In the genomic region with DNA sequence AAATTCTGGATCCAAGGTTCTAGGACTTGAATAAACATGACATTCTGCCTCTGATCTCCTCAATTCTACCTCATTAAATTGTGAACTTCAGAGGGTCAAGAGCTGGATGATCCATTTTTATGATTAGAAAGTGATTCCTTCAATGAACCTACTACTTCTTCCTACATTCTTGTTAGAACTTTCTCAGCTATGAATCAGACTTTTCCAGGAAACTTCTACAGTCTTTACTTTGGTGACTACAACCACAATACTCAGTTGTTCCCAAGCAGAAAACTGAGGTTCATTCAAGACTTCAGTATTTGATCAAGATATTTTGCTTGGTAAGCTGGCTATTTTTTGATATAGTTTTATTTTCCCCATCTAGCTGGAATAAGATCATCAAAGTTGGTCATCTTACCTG, we compare ENCODE assay signal across 21 cellular contexts. TPM values are rescaled to one million over a fixed set of nuclear protein-coding genes. Genes with fewer than 3 reads are reported as not detected.
DNase-seq lines count a peak whose midpoint lies in the region; ATAC-seq, FAIRE-seq and TF ChIP-seq lines count a peak whose summit lies in the region.
"Had no signal": no experiment of that assay in that cellular context is flagged by ENCODE, and none has a peak within 500 bp of the region (broad histone marks: within the 10 kb centered on the region; RNA-seq: fewer than 3 reads in every experiment).

No MANE protein-coding gene starts in this region.

- H3K27me3 Mint-ChIP-seq in activated CD8-positive, alpha-beta T cell treated with anti-CD3 and anti-CD28 coated beads for 36 hours = no peaks in the 10 kb centered on the region
- H3K27me3 Mint-ChIP-seq in activated CD8-positive, alpha-beta T cell treated with anti-CD3 and anti-CD28 coated beads, Interleukin-2, amount 10 ng/mL, durations not matched to agents 7 days and 5 days (ENCODE audit: low read depth) = no peaks in the 10 kb centered on the region
- H3K27me3 Mint-ChIP-seq in natural killer cell (ENCODE audit: low read depth in 2 of 2) = no peaks in the 10 kb centered on the region

- H3K9ac ChIP-seq in GM23248 (no peak overlapping the region), K562 (ENCODE audit: insufficient read depth in 1 of 2, low read depth in 2 of 2, low read length in 2 of 2) (no peak overlapping the region)
- H3K9ac ChIP-seq: BLaER1 treated with 17β-estradiol and CSF1 and Interleukin-3, amounts not matched to agents 10 nM and 100 nM; neural progenitor cell had no signal

- TF ChIP-seq RAD21 in K562 (CRISPR knock-in tag; conservative IDR thresholded peaks at IDR 0.05 in 1 of 2, IDR thresholded peaks at IDR 0.05 in 1 of 2) = no peak

- H3K4me2 ChIP-seq in GM23248 (ENCODE audit: unreplicated experiment) (peak overlapping the region; percentile 25), K562 (ENCODE audit: insufficient read depth, low read length) (no peak overlapping the region)
- H3K4me2 ChIP-seq: BLaER1 treated with 17β-estradiol and CSF1 and Interleukin-3, amounts not matched to agents 10 nM and 100 nM; hepatocyte; neural progenitor cell had no signal

- intact Hi-C loops in activated CD8-positive, alpha-beta T cell treated with anti-CD3 and anti-CD28 coated beads for 36 hours (cut with micrococcal nuclease) = loop anchor here (10.0 kb wide), 2 partner anchors 203 to 253 kb away; no protein-coding TSS in a partner anchor
- intact Hi-C loops in K562 (cut with micrococcal nuclease) (loop anchor here (10.0 kb wide), 2 partner anchors 153 to 183 kb away; no protein-coding TSS in a partner anchor), natural killer cell (cut with micrococcal nuclease) (loop anchor here (5.0 to 10.0 kb wide), 3 partner anchors 133 to 765 kb away; no protein-coding TSS in a partner anchor)

- no TSS peak for BruUV-seq in K562 (replicated peaks; lab: Mats Ljungman, UMichigan)

- H3K4me1 Mint-ChIP-seq in activated CD8-positive, alpha-beta T cell treated with anti-CD3 and anti-CD28 coated beads for 36 hours (ENCODE audit: low read depth) = peaks cover 90% of the 10 kb centered on the region
- peaks cover 98% of the 10 kb centered on the region for H3K4me1 Mint-ChIP-seq in activated CD8-positive, alpha-beta T cell treated with anti-CD3 and anti-CD28 coated beads, Interleukin-2, amount 10 ng/mL, durations not matched to agents 7 days and 5 days (ENCODE audit: low read depth)
- peaks cover 100% of the 10 kb centered on the region in 2 donors for H3K4me1 Mint-ChIP-seq in natural killer cell

- peak overlapping the region; percentile 3 for H3K27ac Mint-ChIP-seq in activated CD8-positive, alpha-beta T cell treated with anti-CD3 and anti-CD28 coated beads for 36 hours
- H3K27ac Mint-ChIP-seq in activated CD8-positive, alpha-beta T cell treated with anti-CD3 and anti-CD28 coated beads, Interleukin-2, amount 10 ng/mL, durations not matched to agents 7 days and 5 days = no peak overlapping the region
- peak overlapping the region; percentile 83 to 99 for H3K27ac Mint-ChIP-seq in natural killer cell
- H3K27ac Mint-ChIP-seq: neural progenitor cell, progenitor cell of endocrine pancreas had no signal

- H3K27ac ChIP-seq in GM23248 (peak overlapping the region; percentile 55; the same call in 1 of the 2 replicates), K562 (ENCODE audit: extremely low read depth, low read depth, low read length) (no peak overlapping the region), caudate nucleus (ENCODE audit: low read depth, low read length) (no peak overlapping the region)
- H3K27ac ChIP-seq: A549; BLaER1 treated with 17β-estradiol and CSF1 and Interleukin-3, amounts not matched to agents 10 nM and 100 nM; hepatocyte; neural progenitor cell; VCaP had no signal

- H3K4me1 ChIP-seq in GM23248 (ENCODE audit: insufficient read depth) (peaks cover 43% of the 10 kb centered on the region), K562 (replicated peaks in 1 of 2; ENCODE audit: control insufficient read depth in 2 of 2, insufficient read depth in 2 of 2, low read length in 2 of 2) (peaks cover 14 to 26% of the 10 kb centered on the region in 2 experiments)

- H2AFZ ChIP-seq in GM23248 (no peak overlapping the region), K562 (ENCODE audit: low read depth, low read length) (0 out of 2 replicates have a peak overlapping the region, but pooled peaks have one; percentile 7)
- H2AFZ ChIP-seq: hepatocyte, neural progenitor cell had no signal

- H3F3A ChIP-seq in GM23248 (ENCODE audit: insufficient read depth) = peaks cover 27% of the 10 kb centered on the region

- CTCF ChIA-PET in activated CD8-positive, alpha-beta T cell treated with anti-CD3 and anti-CD28 coated beads for 36 hours (lab: Charles Lee) = interaction anchor here (0.9 kb wide), 1 partner anchor 23 kb away, joined by 3 read pairs; no protein-coding TSS in a partner anchor
- CTCF ChIA-PET in activated CD8-positive, alpha-beta T cell treated with anti-CD3 and anti-CD28 coated beads, Interleukin-2, amount 10 ng/mL, durations not matched to agents 7 days and 5 days (lab: Charles Lee) = interaction anchor here (1.5 kb wide), 1 partner anchor 9 kb away, joined by 4 read pairs; no protein-coding TSS in a partner anchor
- CTCF ChIA-PET in K562 (lab: Yijun Ruan, JAX; ENCODE audit: low intra/inter-chr PET ratio) = no interaction called here

- no peak for TF ChIP-seq CTCF in activated CD8-positive, alpha-beta T cell treated with anti-CD3 and anti-CD28 coated beads for 36 hours (IDR thresholded peaks at IDR 0.05)
- TF ChIP-seq CTCF in K562 (IDR thresholded peaks at IDR 0.05 in 2 of 3, conservative IDR thresholded peaks at IDR 0.05 in 1 of 3; ENCODE audit: insufficient read depth in 2 of 3, low read depth in 1 of 3, low read length in 3 of 3) (no peak), natural killer cell (IDR thresholded peaks at IDR 0.05) (no peak), GM10266 (IDR thresholded peaks at IDR 0.05; ENCODE audit: control insufficient read depth, insufficient read depth, low read depth, missing control alignments) (no peak)

- no peaks in the 10 kb centered on the region for H3K9me1 ChIP-seq in K562 (ENCODE audit: control insufficient read depth, insufficient read depth, low read length)

- H3K9me3 Mint-ChIP-seq in activated CD8-positive, alpha-beta T cell treated with anti-CD3 and anti-CD28 coated beads for 36 hours = peaks cover 10% of the 10 kb centered on the region
- peaks cover 10% of the 10 kb centered on the region for H3K9me3 Mint-ChIP-seq in activated CD8-positive, alpha-beta T cell treated with anti-CD3 and anti-CD28 coated beads, Interleukin-2, amount 10 ng/mL, durations not matched to agents 7 days and 5 days (ENCODE audit: insufficient read depth)
- H3K9me3 Mint-ChIP-seq in natural killer cell = no peaks in the 10 kb centered on the region

- no peak for DNase-seq in activated CD8-positive, alpha-beta T cell treated with anti-CD3 and anti-CD28 coated beads for 36 hours
- DNase-seq in activated CD8-positive, alpha-beta T cell treated with anti-CD3 and anti-CD28 coated beads, Interleukin-2, amount 10 ng/mL, durations not matched to agents 7 days and 5 days = no peak
- DNase-seq in GM23248 (peak; percentile 62), K562 (ENCODE audit: extremely low read depth in 1 of 4, low spot score in 3 of 4) (no peak), natural killer cell (no peak), DMS114 treated with DMSO at 0.1 percent for 48 hours (lab: John Stamatoyannopoulos, UW; ENCODE audit: unreplicated experiment) (no peak), GM10266 (ENCODE audit: extremely low spot score) (no peak), caudate nucleus (lab: John Stamatoyannopoulos, UW) (no peak)
- DNase-seq: activated CD8-positive, alpha-beta memory T cell treated with anti-CD3 and anti-CD28 coated beads for 24 hours; amniotic stem cell; DMS153; KBM-7; NCI-H1436; NCI-H526 had no signal

- H4K20me1 ChIP-seq in GM23248 (ENCODE audit: insufficient read depth) (no peaks in the 10 kb centered on the region), K562 (replicated peaks; ENCODE audit: control insufficient read depth, insufficient read depth, low read length) (0 out of 2 replicates have a peak, but pooled peaks cover 3% of the 10 kb centered on the region)
- H4K20me1 ChIP-seq: BLaER1 treated with 17β-estradiol and CSF1 and Interleukin-3, amounts not matched to agents 10 nM and 100 nM had no signal

- H3K9me3 ChIP-seq in GM23248 (ENCODE audit: low read depth) (no peaks in the 10 kb centered on the region), K562 (replicated peaks; ENCODE audit: control insufficient read depth, insufficient read depth, low read depth, low read length) (no peaks in the 10 kb centered on the region)
- H3K9me3 ChIP-seq: A549 had no signal

- no peak overlapping the region for H3K4me3 Mint-ChIP-seq in activated CD8-positive, alpha-beta T cell treated with anti-CD3 and anti-CD28 coated beads for 36 hours
- no peak overlapping the region for H3K4me3 Mint-ChIP-seq in activated CD8-positive, alpha-beta T cell treated with anti-CD3 and anti-CD28 coated beads, Interleukin-2, amount 10 ng/mL, durations not matched to agents 7 days and 5 days
- H3K4me3 Mint-ChIP-seq in natural killer cell = peak overlapping the region; percentile 6
- H3K4me3 Mint-ChIP-seq: neural progenitor cell had no signal

- H3K79me2 ChIP-seq in GM23248 (ENCODE audit: insufficient read depth) = no peaks in the 10 kb centered on the region
- H3K79me2 ChIP-seq in K562 (ENCODE audit: control insufficient read depth, insufficient read depth, low read length) = no peaks in the 10 kb centered on the region
- H3K79me2 ChIP-seq: hepatocyte had no signal

- TF ChIP-seq EP300 in K562 (IDR thresholded peaks at IDR 0.05; ENCODE audit: low read length) = no peak

- H3K9me2 ChIP-seq in GM23248 (ENCODE audit: insufficient read depth) = no peaks in the 10 kb centered on the region

- ATAC-seq in activated CD8-positive, alpha-beta T cell treated with anti-CD3 and anti-CD28 coated beads for 36 hours = no peak
- no peak for ATAC-seq in activated CD8-positive, alpha-beta T cell treated with anti-CD3 and anti-CD28 coated beads, Interleukin-2, amount 10 ng/mL, durations not matched to agents 7 days and 5 days
- ATAC-seq in K562 (no peak), natural killer cell (no peak)
- ATAC-seq: A549 had no signal

- H3K4me3 ChIP-seq in GM23248 (no peak overlapping the region), K562 (no peak overlapping the region)
- H3K4me3 ChIP-seq: A549; BLaER1 treated with 17β-estradiol and CSF1 and Interleukin-3, amounts not matched to agents 10 nM and 100 nM; hepatocyte; neural progenitor cell had no signal

- no peak for TF ChIP-seq POLR2A in K562 (conservative IDR thresholded peaks at IDR 0.05)

- in situ Hi-C loops in GM23248 (cut with MboI) (no loop called here), K562 (cut with MboI) (no loop called here)

- no peak for FAIRE-seq in K562 (lab: Jason Lieb, UNC)
- FAIRE-seq: A549, G401.6 had no signal

- POLR2A ChIA-PET in activated CD8-positive, alpha-beta T cell treated with anti-CD3 and anti-CD28 coated beads for 36 hours (lab: Charles Lee) = interaction anchor here (0.5 kb wide), 1 partner anchor 16 kb away, joined by 3 read pairs; no protein-coding TSS in a partner anchor
- POLR2A ChIA-PET in activated CD8-positive, alpha-beta T cell treated with anti-CD3 and anti-CD28 coated beads, Interleukin-2, amount 10 ng/mL, durations not matched to agents 7 days and 5 days (lab: Charles Lee) = no interaction called here
- POLR2A ChIA-PET in K562 (lab: Yijun Ruan, JAX) = no interaction called here

- no peaks in the 10 kb centered on the region for H3K36me3 ChIP-seq in GM23248 (ENCODE audit: low read depth)
- no peaks in the 10 kb centered on the region for H3K36me3 ChIP-seq in K562 (ENCODE audit: control insufficient read depth, insufficient read depth, low read length)
- H3K36me3 ChIP-seq: BLaER1 treated with 17β-estradiol and CSF1 and Interleukin-3, amounts not matched to agents 10 nM and 100 nM; neural progenitor cell had no signal

- H3K27me3 ChIP-seq in GM23248 (replicated peaks; ENCODE audit: insufficient read depth) (no peaks in the 10 kb centered on the region), K562 (ENCODE audit: control insufficient read depth in 2 of 2, insufficient read depth in 2 of 2, low read length in 2 of 2) (no peaks in the 10 kb centered on the region)
- H3K27me3 ChIP-seq: BLaER1 treated with 17β-estradiol and CSF1 and Interleukin-3, amounts not matched to agents 10 nM and 100 nM; hepatocyte; neural progenitor cell had no signal

- peaks cover 3% of the 10 kb centered on the region for H3K36me3 Mint-ChIP-seq in activated CD8-positive, alpha-beta T cell treated with anti-CD3 and anti-CD28 coated beads for 36 hours (ENCODE audit: low read depth)
- peaks cover 25% of the 10 kb centered on the region for H3K36me3 Mint-ChIP-seq in activated CD8-positive, alpha-beta T cell treated with anti-CD3 and anti-CD28 coated beads, Interleukin-2, amount 10 ng/mL, durations not matched to agents 7 days and 5 days (ENCODE audit: low read depth)
- H3K36me3 Mint-ChIP-seq in natural killer cell = no peaks in the 10 kb centered on the region
- H3K36me3 Mint-ChIP-seq: neural progenitor cell had no signal

RNA-seq across cellular contexts. Expression of gene CDC7, which starts 51.4 kb away (rescaled TPM):
- total RNA-seq in activated CD8-positive, alpha-beta T cell treated with anti-CD3 and anti-CD28 coated beads for 36 hours = 10 to 100 TPM; 28.0 to 30.3 TPM
- total RNA-seq in activated CD8-positive, alpha-beta T cell treated with anti-CD3 and anti-CD28 coated beads, Interleukin-2, amount 10 ng/mL, durations not matched to agents 7 days and 5 days = 10 to 100 TPM; 26.5 to 27.7 TPM
- 3.0 and 3.5 TPM in 2 replicates for total RNA-seq in GM23248 (2014; rRNA removed; shearing (Covaris generic))
- polyA plus RNA-seq in GM23248 (2016; fragmentation: Nextera tagmentation; extraction: Ambion mirVana) (3.7 and 4.7 TPM in 2 replicates), K562 (2011; rRNA removed) (41.4 and 56.6 TPM in 2 replicates), K562 (2014; fragmentation: Illumina TruSeq; extraction: Trizol) (37.1 and 48.2 TPM in 2 replicates), K562 (2014; fragmentation: Nextera tagmentation; extraction: Ambion mirVana) (10 to 100 TPM; 22.3 to 66.8 TPM), K562 (2014; rRNA removed) (41.6 and 44.4 TPM in 2 replicates)
- total RNA-seq in K562 (2011; cell fraction: chromatin; rRNA removed; ENCODE audit: low replicate concordance) = 18.0 and 54.7 TPM in 2 replicates
- total RNA-seq in K562 (2011; cell fraction: nucleolus; rRNA removed) = 8.5 and 10.9 TPM in 2 replicates
- total RNA-seq in K562 (2011; cell fraction: nucleoplasm; rRNA removed) = 18.6 and 26.0 TPM in 2 replicates
- total RNA-seq in K562 (2014; rRNA removed) (24.8 and 27.3 TPM in 2 replicates), K562 (2014; rRNA removed; fragmentation: Illumina TruSeq; extraction: Trizol) (44.2 and 50.5 TPM in 2 replicates), K562 (2015; rRNA removed; fragmentation: Illumina TruSeq; extraction: Trizol) (41.2 and 45.5 TPM in 2 replicates), K562 (2021) (36.8 and 37.6 TPM in 2 replicates), natural killer cell (10 to 100 TPM in 1 of 3 donors, 1 to 10 TPM in 2; 7.2 to 11.4 (median 7.9) TPM)
- 7.6 and 15.3 TPM in 2 replicates for polyA plus RNA-seq in K562 (2011; cell fraction: cytosol; rRNA removed)
- polyA plus RNA-seq in K562 (2011; cell fraction: nucleus; rRNA removed) = 47.4 and 67.9 TPM in 2 replicates
- 18.2 and 27.1 TPM in 2 replicates for polyA plus RNA-seq in K562 (2012)
- 29.5 and 33.9 TPM in 2 replicates for polyA minus RNA-seq in K562 (2011; rRNA and poly(A)+ RNA removed)
- polyA minus RNA-seq in K562 (2011; cell fraction: cytosol; rRNA and poly(A)+ RNA removed) = 27.4 and 31.3 TPM in 2 replicates
- polyA minus RNA-seq in K562 (2011; cell fraction: nucleus; rRNA and poly(A)+ RNA removed) = 16.4 and 29.8 TPM in 2 replicates
